In the genomic region with DNA sequence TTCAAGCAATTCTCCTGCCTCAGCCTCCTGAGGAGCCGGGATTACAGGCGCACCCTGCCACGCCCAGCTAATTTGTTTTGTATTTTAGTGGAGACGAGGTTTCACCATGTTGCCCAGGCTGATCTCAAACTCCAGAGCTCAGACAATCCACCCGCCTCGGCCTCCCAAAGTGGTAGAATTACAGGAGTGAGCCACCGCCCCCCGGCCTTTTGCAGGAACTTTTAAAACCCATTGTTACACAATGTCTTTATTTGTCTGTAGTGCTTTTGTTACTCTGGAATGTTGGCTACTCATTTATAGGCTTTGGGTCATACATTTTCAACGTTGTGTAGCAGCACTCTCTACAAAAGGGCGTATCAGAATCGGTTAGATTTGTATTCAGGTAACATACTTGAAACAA, we compare ENCODE assay signal across 1 cellular context.
TF ChIP-seq lines count a peak whose summit lies in the region.

No MANE protein-coding gene starts in this region.

TF ChIP-seq in GM23338, 12 proteins besides CTCF, POLR2A, EP300 and RAD21 (continued from another document):
- TF ChIP-seq, protein P1, sequence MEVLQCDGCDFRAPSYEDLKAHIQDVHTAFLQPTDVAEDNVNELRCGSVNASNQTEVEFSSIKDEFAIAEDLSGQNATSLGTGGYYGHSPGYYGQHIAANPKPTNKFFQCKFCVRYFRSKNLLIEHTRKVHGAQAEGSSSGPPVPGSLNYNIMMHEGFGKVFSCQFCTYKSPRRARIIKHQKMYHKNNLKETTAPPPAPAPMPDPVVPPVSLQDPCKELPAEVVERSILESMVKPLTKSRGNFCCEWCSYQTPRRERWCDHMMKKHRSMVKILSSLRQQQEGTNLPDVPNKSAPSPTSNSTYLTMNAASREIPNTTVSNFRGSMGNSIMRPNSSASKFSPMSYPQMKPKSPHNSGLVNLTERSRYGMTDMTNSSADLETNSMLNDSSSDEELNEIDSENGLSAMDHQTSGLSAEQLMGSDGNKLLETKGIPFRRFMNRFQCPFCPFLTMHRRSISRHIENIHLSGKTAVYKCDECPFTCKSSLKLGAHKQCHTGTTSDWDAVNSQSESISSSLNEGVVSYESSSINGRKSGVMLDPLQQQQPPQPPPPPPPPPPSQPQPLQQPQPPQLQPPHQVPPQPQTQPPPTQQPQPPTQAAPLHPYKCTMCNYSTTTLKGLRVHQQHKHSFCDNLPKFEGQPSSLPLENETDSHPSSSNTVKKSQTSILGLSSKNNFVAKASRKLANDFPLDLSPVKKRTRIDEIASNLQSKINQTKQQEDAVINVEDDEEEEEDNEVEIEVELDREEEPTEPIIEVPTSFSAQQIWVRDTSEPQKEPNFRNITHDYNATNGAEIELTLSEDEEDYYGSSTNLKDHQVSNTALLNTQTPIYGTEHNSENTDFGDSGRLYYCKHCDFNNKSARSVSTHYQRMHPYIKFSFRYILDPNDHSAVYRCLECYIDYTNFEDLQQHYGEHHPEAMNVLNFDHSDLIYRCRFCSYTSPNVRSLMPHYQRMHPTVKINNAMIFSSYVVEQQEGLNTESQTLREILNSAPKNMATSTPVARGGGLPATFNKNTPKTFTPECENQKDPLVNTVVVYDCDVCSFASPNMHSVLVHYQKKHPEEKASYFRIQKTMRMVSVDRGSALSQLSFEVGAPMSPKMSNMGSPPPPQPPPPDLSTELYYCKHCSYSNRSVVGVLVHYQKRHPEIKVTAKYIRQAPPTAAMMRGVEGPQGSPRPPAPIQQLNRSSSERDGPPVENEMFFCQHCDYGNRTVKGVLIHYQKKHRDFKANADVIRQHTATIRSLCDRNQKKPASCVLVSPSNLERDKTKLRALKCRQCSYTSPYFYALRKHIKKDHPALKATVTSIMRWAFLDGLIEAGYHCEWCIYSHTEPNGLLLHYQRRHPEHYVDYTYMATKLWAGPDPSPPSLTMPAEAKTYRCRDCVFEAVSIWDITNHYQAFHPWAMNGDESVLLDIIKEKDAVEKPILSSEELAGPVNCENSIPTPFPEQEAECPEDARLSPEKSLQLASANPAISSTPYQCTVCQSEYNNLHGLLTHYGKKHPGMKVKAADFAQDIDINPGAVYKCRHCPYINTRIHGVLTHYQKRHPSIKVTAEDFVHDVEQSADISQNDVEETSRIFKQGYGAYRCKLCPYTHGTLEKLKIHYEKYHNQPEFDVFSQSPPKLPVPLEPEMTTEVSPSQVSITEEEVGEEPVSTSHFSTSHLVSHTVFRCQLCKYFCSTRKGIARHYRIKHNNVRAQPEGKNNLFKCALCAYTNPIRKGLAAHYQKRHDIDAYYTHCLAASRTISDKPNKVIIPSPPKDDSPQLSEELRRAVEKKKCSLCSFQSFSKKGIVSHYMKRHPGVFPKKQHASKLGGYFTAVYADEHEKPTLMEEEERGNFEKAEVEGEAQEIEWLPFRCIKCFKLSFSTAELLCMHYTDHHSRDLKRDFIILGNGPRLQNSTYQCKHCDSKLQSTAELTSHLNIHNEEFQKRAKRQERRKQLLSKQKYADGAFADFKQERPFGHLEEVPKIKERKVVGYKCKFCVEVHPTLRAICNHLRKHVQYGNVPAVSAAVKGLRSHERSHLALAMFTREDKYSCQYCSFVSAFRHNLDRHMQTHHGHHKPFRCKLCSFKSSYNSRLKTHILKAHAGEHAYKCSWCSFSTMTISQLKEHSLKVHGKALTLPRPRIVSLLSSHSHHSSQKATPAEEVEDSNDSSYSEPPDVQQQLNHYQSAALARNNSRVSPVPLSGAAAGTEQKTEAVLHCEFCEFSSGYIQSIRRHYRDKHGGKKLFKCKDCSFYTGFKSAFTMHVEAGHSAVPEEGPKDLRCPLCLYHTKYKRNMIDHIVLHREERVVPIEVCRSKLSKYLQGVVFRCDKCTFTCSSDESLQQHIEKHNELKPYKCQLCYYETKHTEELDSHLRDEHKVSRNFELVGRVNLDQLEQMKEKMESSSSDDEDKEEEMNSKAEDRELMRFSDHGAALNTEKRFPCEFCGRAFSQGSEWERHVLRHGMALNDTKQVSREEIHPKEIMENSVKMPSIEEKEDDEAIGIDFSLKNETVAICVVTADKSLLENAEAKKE (CRISPR knock-in tag; IDR thresholded peaks at IDR 0.05): no peak
- TF ChIP-seq NANOG (IDR thresholded peaks at IDR 0.05; ENCODE audit: borderline replicate concordance): no peak
- TF ChIP-seq JUNB (IDR thresholded peaks at IDR 0.05; ENCODE audit: unreplicated experiment): no peak
- no peak for TF ChIP-seq POLR2AphosphoS5 (IDR thresholded peaks at IDR 0.05; ENCODE audit: low read depth)
- TF ChIP-seq CREB1 (CRISPR knock-in tag; IDR thresholded peaks at IDR 0.05; ENCODE audit: low read depth): no peak
- TF ChIP-seq STAT1 (IDR thresholded peaks at IDR 0.05; ENCODE audit: unreplicated experiment): no peak
- TF ChIP-seq ZNF114 (CRISPR knock-in tag; IDR thresholded peaks at IDR 0.05): no peak
- no peak for TF ChIP-seq ZNF331 (CRISPR knock-in tag; IDR thresholded peaks at IDR 0.05; ENCODE audit: low read depth)
TF ChIP-seq in GM23338: peak in this region for 0.
